In genomic region chrX:152656087-152656486, GRCh38 we compare ENCODE assay signal across 7 cellular contexts. TPM values are rescaled to one million over a fixed set of nuclear protein-coding genes. Genes with fewer than 3 reads are reported as not detected.
"Had no signal": no experiment of that assay in that cellular context is flagged by ENCODE, and none has a peak within 500 bp of the region (broad histone marks: within the 10 kb centered on the region; RNA-seq: fewer than 3 reads in every experiment).

No MANE protein-coding gene starts in this region.

- DNase-seq: H9, HCEC 1CT had no signal

- ATAC-seq: GM23338 had no signal

- H3K27ac ChIP-seq: HL-60 had no signal

- H3K4me3 ChIP-seq: GM23338 had no signal

RNA-seq across cellular contexts. Expression of gene GABRQ, which starts 18.4 kb away (rescaled TPM):
- total RNA-seq: HepG2, HT1080 had no signal

RNA-seq across cellular contexts. Expression of gene MAGEA3, which starts 42.5 kb away (rescaled TPM):
- total RNA-seq: GM23338, H1, H9, HepG2 had no signal

RNA-seq across cellular contexts. Expression of gene CSAG2, which starts 53.0 kb away (rescaled TPM):
- total RNA-seq: GM23338, H1, H9, HepG2 had no signal

RNA-seq across cellular contexts. Expression of gene MAGEA2B, which starts 58.3 kb away (rescaled TPM):
- total RNA-seq: H1, H9 had no signal
